30 cellular contexts compared by ENCODE assay signal in genomic region chr11:127226959-127227358, GRCh38.
"Had no signal": no experiment of that assay in that cellular context is flagged by ENCODE, and none has a peak within 500 bp of the region (broad histone marks: within the 10 kb centered on the region; RNA-seq: fewer than 3 reads in every experiment).

No MANE protein-coding gene starts in this region.

- H3K27me3 Mint-ChIP-seq: activated CD8-positive, alpha-beta memory T cell treated with anti-CD3 and anti-CD28 coated beads, Interleukin-2, amount 10 ng/mL, durations not matched to agents 7 days and 5 days; activated naive CD8-positive, alpha-beta T cell treated with anti-CD3 and anti-CD28 coated beads, Interleukin-2, amount 50 U/mL, for 24 hours; activated T-cell treated with anti-CD3 and anti-CD28 coated beads, Interleukin-2, amount 50 U/mL, for 24 hours had no signal

- DNase-seq: activated CD4-positive, alpha-beta T cell treated with anti-CD3 and anti-CD28 coated beads for 48 hours; activated CD4-positive, alpha-beta T cell treated with anti-CD3 and anti-CD28 coated beads, Interleukin-2, amount 50 U/mL, for 4 hours; activated CD4-positive, CD25-positive, alpha-beta regulatory T cell treated with anti-CD3 and anti-CD28 coated beads, Interleukin-2, amount 50 U/mL, for 72 hours; activated CD8-positive, alpha-beta memory T cell treated with anti-CD3 and anti-CD28 coated beads, Interleukin-2, amount 10 ng/mL, durations not matched to agents 7 days and 5 days; activated effector memory CD4-positive, alpha-beta T cell treated with Interleukin-2 at 50 U/mL for 16 hours; activated naive CD4-positive, alpha-beta T cell; activated naive CD8-positive, alpha-beta T cell treated with anti-CD3 and anti-CD28 coated beads, Interleukin-2, amount 50 U/mL, for 24 hours; activated T-cell treated with anti-CD3 and anti-CD28 coated beads, Interleukin-2, amount 50 U/mL, for 24 hours; amniotic stem cell; brain microvascular endothelial cell; cerebellar nuclear complex; Kasumi-1; KBM-7; NCI-H1417; NCI-H1930; NCI-H2107; NCI-H2171 treated with DMSO at 0.1 percent for 48 hours; NCI-H345; NCI-H510A; NCI-H526 treated with DMSO at 0.1 percent for 48 hours; NCI-H82; OCI-M1; SHP77 had no signal

- H3K27me3 ChIP-seq: ascending aorta, brain microvascular endothelial cell, SJSA1 had no signal

- H3K36me3 Mint-ChIP-seq: activated CD8-positive, alpha-beta memory T cell treated with anti-CD3 and anti-CD28 coated beads, Interleukin-2, amount 10 ng/mL, durations not matched to agents 7 days and 5 days; activated naive CD4-positive, alpha-beta T cell treated with anti-CD3 and anti-CD28 coated beads, Interleukin-2, amount 50 U/mL, for 72 hours; WTC11 had no signal

- H3K4me3 Mint-ChIP-seq: activated CD8-positive, alpha-beta memory T cell treated with anti-CD3 and anti-CD28 coated beads, Interleukin-2, amount 10 ng/mL, durations not matched to agents 7 days and 5 days; activated naive CD8-positive, alpha-beta T cell treated with anti-CD3 and anti-CD28 coated beads, Interleukin-2, amount 50 U/mL, for 24 hours; activated T-cell treated with anti-CD3 and anti-CD28 coated beads, Interleukin-2, amount 50 U/mL, for 24 hours; activated T-helper 1 cell treated with anti-CD3 and anti-CD28 coated beads, Interleukin-12 subunit alpha, Interleukin-12 subunit beta, Interleukin-2, Interleukin-4 antibody, amounts not matched to agents 30 ng/mL and 10 ng/mL and 1 ng/mL, durations not matched to agents 14 hours and 24 hours and 36 hours; T-helper 1 cell treated with Interleukin-12 subunit alpha and Interleukin-12 subunit beta and Interleukin-4 antibody, amounts not matched to agents 30 μg/mL and 1 μg/mL, for 36 hours; WTC11 had no signal

- H3K27ac Mint-ChIP-seq: activated CD8-positive, alpha-beta memory T cell treated with anti-CD3 and anti-CD28 coated beads, Interleukin-2, amount 10 ng/mL, durations not matched to agents 7 days and 5 days; activated naive CD4-positive, alpha-beta T cell treated with anti-CD3 and anti-CD28 coated beads, Interleukin-2, amount 50 U/mL, for 72 hours; activated naive CD8-positive, alpha-beta T cell treated with anti-CD3 and anti-CD28 coated beads, Interleukin-2, amount 50 U/mL, for 24 hours; activated T-cell treated with anti-CD3 and anti-CD28 coated beads, Interleukin-2, amount 50 U/mL, for 24 hours; activated T-helper 1 cell treated with anti-CD3 and anti-CD28 coated beads, Interleukin-12 subunit alpha, Interleukin-12 subunit beta, Interleukin-2, Interleukin-4 antibody, amounts not matched to agents 30 ng/mL and 10 ng/mL and 1 ng/mL, durations not matched to agents 14 hours and 24 hours and 36 hours; T-helper 1 cell treated with Interleukin-12 subunit alpha and Interleukin-12 subunit beta and Interleukin-4 antibody, amounts not matched to agents 30 μg/mL and 1 μg/mL, for 36 hours; WTC11 had no signal

- H3K36me3 ChIP-seq: ascending aorta, brain microvascular endothelial cell, SJSA1 had no signal

- H3K9me3 Mint-ChIP-seq: activated naive CD8-positive, alpha-beta T cell treated with anti-CD3 and anti-CD28 coated beads, Interleukin-2, amount 50 U/mL, for 24 hours; activated T-cell treated with anti-CD3 and anti-CD28 coated beads, Interleukin-2, amount 50 U/mL, for 24 hours; activated T-helper 1 cell treated with anti-CD3 and anti-CD28 coated beads, Interleukin-12 subunit alpha, Interleukin-12 subunit beta, Interleukin-2, Interleukin-4 antibody, amounts not matched to agents 30 ng/mL and 10 ng/mL and 1 ng/mL, durations not matched to agents 14 hours and 24 hours and 36 hours; T-helper 1 cell treated with Interleukin-12 subunit alpha and Interleukin-12 subunit beta and Interleukin-4 antibody, amounts not matched to agents 30 μg/mL and 1 μg/mL, for 36 hours; WTC11 had no signal

- H3K4me1 Mint-ChIP-seq: activated CD8-positive, alpha-beta memory T cell treated with anti-CD3 and anti-CD28 coated beads, Interleukin-2, amount 10 ng/mL, durations not matched to agents 7 days and 5 days; activated naive CD8-positive, alpha-beta T cell treated with anti-CD3 and anti-CD28 coated beads, Interleukin-2, amount 50 U/mL, for 24 hours had no signal

- H3K27ac ChIP-seq: ascending aorta, brain microvascular endothelial cell, RWPE1, SJSA1 had no signal

- H3K9me3 ChIP-seq: ascending aorta, SJSA1 had no signal

- H3K4me3 ChIP-seq: ascending aorta, SJSA1 had no signal

- H3K4me1 ChIP-seq: ascending aorta, SJSA1 had no signal
